ENCODE assay signal across 25 cellular contexts in the genomic region with DNA sequence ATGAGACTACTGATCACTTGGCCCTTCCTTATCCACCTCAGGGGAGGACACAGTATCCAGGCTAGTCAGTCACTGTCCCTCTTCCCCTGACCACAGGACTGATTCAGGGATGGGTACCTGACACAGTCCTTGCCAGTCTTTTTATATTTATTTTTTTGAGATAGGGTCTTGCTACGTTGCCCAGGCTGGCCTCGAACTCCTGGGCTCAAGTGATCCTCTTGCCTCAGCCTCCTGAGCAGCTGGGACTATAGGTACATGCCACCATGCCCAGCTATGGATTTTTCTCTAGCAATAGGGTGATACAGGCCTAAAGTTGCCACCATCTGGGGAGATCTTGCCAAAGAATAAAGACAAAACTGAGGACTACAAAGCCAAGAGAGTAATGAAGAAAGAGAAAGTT. TPM values are rescaled to one million over a fixed set of nuclear protein-coding genes. Genes with fewer than 3 reads are reported as not detected.
"Had no signal": no experiment of that assay in that cellular context is flagged by ENCODE, and none has a peak within 500 bp of the region (broad histone marks: within the 10 kb centered on the region; RNA-seq: fewer than 3 reads in every experiment).

No MANE protein-coding gene starts in this region.

- H2AFZ ChIP-seq: hepatocyte had no signal

- H3K4me3 ChIP-seq: coronary artery, dorsolateral prefrontal cortex, esophagus muscularis mucosa, gastroesophageal sphincter, heart left ventricle, hepatocyte, left lung, lower lobe of right lung, mucosa of descending colon had no signal

- H3K9me3 Mint-ChIP-seq: mesothelial cell of epicardium had no signal

- H3K4me1 ChIP-seq: foreskin keratinocyte, heart left ventricle, left lung, lower lobe of right lung had no signal

- H3K4me3 Mint-ChIP-seq: effector memory CD8-positive, alpha-beta T cell; immature natural killer cell; mesothelial cell of epicardium; naive B cell; naive thymus-derived CD8-positive, alpha-beta T cell had no signal

- H3K79me2 ChIP-seq: hepatocyte had no signal

- H3K9me3 ChIP-seq: esophagus muscularis mucosa, gastroesophageal sphincter, heart left ventricle, left lung, lower lobe of right lung, mucosa of descending colon had no signal

- ATAC-seq: effector memory CD8-positive, alpha-beta T cell; foreskin keratinocyte; gastroesophageal sphincter; heart left ventricle; left cardiac atrium; left lung; left ventricle myocardium superior; lower lobe of right lung; mucosa of descending colon; naive thymus-derived CD8-positive, alpha-beta T cell had no signal

- H3K4me2 ChIP-seq: hepatocyte had no signal

- H3K36me3 Mint-ChIP-seq: immature natural killer cell; mesothelial cell of epicardium; naive B cell; naive thymus-derived CD8-positive, alpha-beta T cell had no signal

- H3K36me3 ChIP-seq: esophagus muscularis mucosa, gastroesophageal sphincter, heart left ventricle, left lung, lower lobe of right lung had no signal

- H3K27me3 ChIP-seq: dorsolateral prefrontal cortex, esophagus muscularis mucosa, gastroesophageal sphincter, hepatocyte had no signal

- FAIRE-seq: colon, endothelial cell of umbilical vein, frontal cortex, keratinocyte had no signal

- DNase-seq: dermis blood vessel endothelial cell; dorsolateral prefrontal cortex; effector CD8-positive, alpha-beta T cell; effector memory CD8-positive, alpha-beta T cell; foreskin keratinocyte; heart left ventricle; hypothalamus; immature natural killer cell; left cardiac atrium; left lung; left ventricle myocardium superior; lower lobe of right lung; mesenchymal stem cell; mucosa of descending colon; naive B cell; naive thymus-derived CD8-positive, alpha-beta T cell had no signal

- H3K4me1 Mint-ChIP-seq: mesothelial cell of epicardium; naive thymus-derived CD8-positive, alpha-beta T cell had no signal

- H3K27ac ChIP-seq: coronary artery, dorsolateral prefrontal cortex, esophagus muscularis mucosa, foreskin keratinocyte, gastroesophageal sphincter, heart left ventricle, hepatocyte, left lung, lower lobe of right lung had no signal

- H3K27ac Mint-ChIP-seq: effector memory CD8-positive, alpha-beta T cell; immature natural killer cell; mesothelial cell of epicardium; naive thymus-derived CD8-positive, alpha-beta T cell had no signal

RNA-seq across cellular contexts. Expression of gene TUBB2B, which starts 10.2 kb away (rescaled TPM):
- total RNA-seq: naive thymus-derived CD8-positive, alpha-beta T cell had no signal
- polyA plus RNA-seq: keratinocyte had no signal
